8 cellular contexts compared by ENCODE assay signal in the genomic region with DNA sequence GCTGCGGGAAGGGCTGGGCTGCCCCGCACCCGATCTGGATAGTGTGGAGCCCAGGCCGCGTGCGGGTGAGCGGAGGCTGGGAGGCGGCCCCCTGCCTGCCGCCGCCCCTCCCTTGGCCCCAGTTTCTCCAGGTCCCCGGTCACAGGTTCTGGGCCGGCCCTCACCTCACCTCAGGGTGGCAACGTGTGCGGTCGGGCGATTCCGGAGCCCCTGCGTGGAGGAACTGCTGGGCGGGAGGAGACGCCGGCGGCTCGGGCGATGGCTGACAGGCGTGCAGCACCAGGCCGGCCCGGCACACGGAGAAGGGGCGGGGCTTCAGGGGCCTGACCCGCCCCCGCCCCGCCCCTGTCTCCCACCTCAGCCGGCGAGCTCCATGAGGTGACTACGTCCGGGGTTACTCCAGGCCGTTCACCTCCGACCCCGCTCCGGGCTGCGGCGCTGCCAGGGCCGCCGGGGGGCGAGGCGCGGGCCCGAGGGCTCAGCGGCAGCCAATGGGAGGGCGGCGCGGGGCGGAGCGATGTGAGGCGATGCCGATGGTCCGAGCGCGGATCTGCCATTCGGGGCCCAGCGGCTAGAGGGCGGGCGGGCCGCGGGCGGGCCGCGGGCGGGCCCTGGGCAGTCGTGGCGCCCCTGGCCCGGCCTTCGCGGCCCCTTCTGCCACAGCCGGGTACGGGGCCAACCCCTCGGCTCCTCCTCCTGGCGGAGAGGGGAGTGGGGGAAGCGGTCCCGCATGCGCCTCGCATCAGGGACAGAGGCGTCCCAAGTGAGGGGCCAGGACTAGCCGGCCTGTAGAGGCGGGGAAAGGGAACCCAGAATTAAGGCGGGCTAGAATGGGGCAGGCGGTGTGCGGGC. TPM values are rescaled to one million over a fixed set of nuclear protein-coding genes. Genes with fewer than 3 reads are reported as not detected.
DNase-seq lines count a peak whose midpoint lies in the region; ATAC-seq, FAIRE-seq and TF ChIP-seq lines count a peak whose summit lies in the region.

No MANE protein-coding gene starts in this region.

- H3K4me1 ChIP-seq in prostate gland (replicated peaks), result no peaks in the 10 kb centered on the region
- no peaks in the 10 kb centered on the region for H3K4me1 ChIP-seq in urinary bladder (ENCODE audit: insufficient read depth)

- H3K9me3 ChIP-seq in prostate gland, result no peaks in the 10 kb centered on the region

- 1% methylated on average over 15 of the region's 88 CpGs for WGBS in prostate gland
- under 1% methylated on average over 88 of the region's 88 CpGs for WGBS in urinary bladder

- TF ChIP-seq CTCF in prostate gland (IDR thresholded peaks at IDR 0.05), result peak; percentile 25 to 59 (median 50)

- H3K4me3 ChIP-seq in prostate gland (peak overlapping the region; percentile 81 to 87), urinary bladder (ENCODE audit: low read depth, low read length) (peak overlapping the region; percentile 77)

- TF ChIP-seq POLR2A in GM12892 (IDR thresholded peaks at IDR 0.05; ENCODE audit: low read depth, low read length), result peak; percentile 58; the same call in 1 of the 2 replicates
- peak; percentile 59 for TF ChIP-seq POLR2A in prostate gland (IDR thresholded peaks at IDR 0.05)

- peak; percentile 95 for DNase-seq in GM12892 (ENCODE audit: insufficient read length)
- DNase-seq in NCI-H1417 treated with DMSO at 0.1 percent for 48 hours (lab: John Stamatoyannopoulos, UW), result peak; percentile 32
- DNase-seq in T follicular helper cell (ENCODE audit: low read depth), result peak; percentile 84
- peak; percentile 95 for DNase-seq in amniotic epithelial cell (ENCODE audit: low read depth)
- DNase-seq in left ventricle myocardium superior, result peak; percentile 97
- peak; percentile 87 for DNase-seq in prostate gland (ENCODE audit: low spot score)

- no peak for FAIRE-seq in GM12892 (lab: Jason Lieb, UNC)

- H3K27ac ChIP-seq in prostate gland (peak overlapping the region; percentile 92 to 94), urinary bladder (ENCODE audit: low read depth) (peak overlapping the region; percentile 78)

- no peaks in the 10 kb centered on the region for H3K27me3 ChIP-seq in prostate gland (replicated peaks; ENCODE audit: insufficient read depth)

- ATAC-seq in HG02798 (IDR thresholded peaks at IDR 0.05; ENCODE audit: poor library complexity, unreplicated experiment) (peak; percentile 93), left ventricle myocardium superior (peak; percentile 97)

- H3K36me3 ChIP-seq in prostate gland, result no peaks in the 10 kb centered on the region
- H3K36me3 ChIP-seq in urinary bladder (ENCODE audit: insufficient read depth), result no peaks in the 10 kb centered on the region

- intact Hi-C loops in left ventricle myocardium superior (cut with micrococcal nuclease) (no loop called here), prostate gland (cut with DNase I) (loop anchor here (5.0 to 10.0 kb wide), 2 partner anchors 57 to 824 kb away; a partner anchor contains a TSS)

RNA-seq across cellular contexts. Expression of a gene that starts 16.7 kb away (rescaled TPM):
- 0.30 TPM for polyA plus RNA-seq in GM12892 (2012; ENCODE audit: missing spikeins)
- total RNA-seq in left ventricle myocardium superior (not detected), prostate gland (not detected), urinary bladder (not detected)
- polyA plus RNA-seq in urinary bladder, result not detected

RNA-seq across cellular contexts. Expression of a gene that starts 47.6 kb away (rescaled TPM):
- 21.9 TPM for polyA plus RNA-seq in GM12892 (2012; ENCODE audit: missing spikeins)
- 14.3 TPM for total RNA-seq in left ventricle myocardium superior
- 10 to 100 TPM; 54.2 to 71.3 TPM for total RNA-seq in prostate gland
- 70.6 TPM for total RNA-seq in urinary bladder
- polyA plus RNA-seq in urinary bladder, result 31.7 TPM

RNA-seq across cellular contexts. Expression of a gene that starts 47.6 kb away (rescaled TPM):
- 18.4 TPM for polyA plus RNA-seq in GM12892 (2012; ENCODE audit: missing spikeins)
- total RNA-seq in left ventricle myocardium superior, result 10.4 TPM
- 10 to 100 TPM; 13.0 to 29.7 TPM for total RNA-seq in prostate gland
- total RNA-seq in urinary bladder, result 33.9 TPM
- polyA plus RNA-seq in urinary bladder, result 12.4 TPM

Comparison
In these comparisons a context has a peak if more than half of its experiments do, and no peak if none do; other contexts are left out.
1. Peak in every context shown above with its lines: DNase-seq, ATAC-seq, H3K4me3 ChIP-seq and H3K27ac ChIP-seq.
2. DNase-seq: peak in every context shown above with its lines; median percentile 97 in left ventricle myocardium superior; 95 in GM12892; 95 in amniotic epithelial cell; 87 in prostate gland; 84 in T follicular helper cell; 32 in NCI-H1417 treated with DMSO at 0.1 percent for 48 hours.